24 cellular contexts compared by ENCODE assay signal in genomic region chr15:74277245-74277644, GRCh38. TPM values are rescaled to one million over a fixed set of nuclear protein-coding genes. Genes with fewer than 3 reads are reported as not detected.
"Had no signal": no experiment of that assay in that cellular context is flagged by ENCODE, and none has a peak within 500 bp of the region (broad histone marks: within the 10 kb centered on the region; RNA-seq: fewer than 3 reads in every experiment).

No MANE protein-coding gene starts in this region.

- DNase-seq: IMR-90, Karpas-422, KG1, MG63, NCI-H1092, NCI-H1105 treated with DMSO at 0.1 percent for 48 hours, NCI-H1417 treated with DMSO at 0.1 percent for 48 hours, NCI-H146, NCI-H187, NCI-H2029, NCI-H2081 treated with DMSO at 0.1 percent for 48 hours, NCI-H2171, NCI-H226, NCI-H446, NCI-H510A, NCI-H524 treated with DMSO at 0.1 percent for 48 hours, RPMI8226, SHP77, SW 1271, T-cell had no signal

- H3K9me3 ChIP-seq: MG63 had no signal

- FAIRE-seq: HTR-8/SVneo, RCC 7860 had no signal

- H3K4me3 Mint-ChIP-seq: T-cell had no signal

- H3K36me3 Mint-ChIP-seq: T-cell had no signal

- H3K27ac ChIP-seq: HL-60 had no signal

- ATAC-seq: T-cell had no signal

- H3K36me3 ChIP-seq: MG63 had no signal

- H3K4me1 Mint-ChIP-seq: T-cell had no signal

- H3K4me3 ChIP-seq: MG63 had no signal

- H3K27ac Mint-ChIP-seq: T-cell had no signal

- H3K9me3 Mint-ChIP-seq: T-cell had no signal

RNA-seq across cellular contexts. Expression of gene CCDC33, which starts 41.1 kb away (rescaled TPM):
- total RNA-seq: IMR-90, SK-MEL-5, T-cell had no signal
- polyA plus RNA-seq: IMR-90 had no signal
